Comparison of ENCODE assay signal across 1 cellular context in the genomic region with DNA sequence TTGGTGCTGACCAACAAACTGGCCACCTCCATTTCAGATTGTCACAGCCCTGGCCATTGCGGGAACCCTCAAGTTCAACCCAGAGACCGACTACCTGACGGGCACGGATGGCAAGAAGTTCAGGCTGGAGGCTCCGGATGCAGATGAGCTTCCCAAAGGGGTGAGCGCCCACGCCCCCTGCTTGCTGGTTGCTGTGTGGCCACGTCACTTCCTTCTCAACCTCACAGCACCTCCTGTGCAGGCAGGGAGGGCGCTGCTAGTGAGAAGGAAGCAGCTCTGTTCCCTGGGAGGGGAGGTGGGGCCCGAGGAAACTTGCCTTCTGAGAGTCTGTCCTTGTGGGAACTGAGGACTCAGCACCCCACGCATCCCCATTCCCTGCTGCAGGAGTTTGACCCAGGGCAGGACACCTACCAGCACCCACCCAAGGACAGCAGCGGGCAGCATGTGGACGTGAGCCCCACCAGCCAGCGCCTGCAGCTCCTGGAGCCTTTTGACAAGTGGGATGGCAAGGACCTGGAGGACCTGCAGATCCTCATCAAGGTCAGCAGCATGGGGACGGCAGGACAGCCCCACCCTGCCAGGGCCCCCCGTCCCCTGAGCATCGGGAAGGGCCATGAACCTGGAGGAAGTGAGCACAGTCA.
TF ChIP-seq lines count a peak whose summit lies in the region.

No MANE protein-coding gene starts in this region.

TF ChIP-seq in K562, 482 proteins besides CTCF, POLR2A, EP300 and RAD21:
- TF ChIP-seq ZBTB12 (CRISPR knock-in tag; IDR thresholded peaks at IDR 0.05) (no peak), NFYB (IDR thresholded peaks at IDR 0.05; ENCODE audit: extremely low read depth, insufficient read length) (no peak), RBM22 (IDR thresholded peaks at IDR 0.05; ENCODE audit: low read depth, low read length, poor library complexity, severe bottlenecking) (peak; percentile 74), BRF1 (IDR thresholded peaks at IDR 0.05; ENCODE audit: borderline replicate concordance, extremely low read depth, insufficient read length) (no peak), CREM (IDR thresholded peaks at IDR 0.05; ENCODE audit: low read depth) (0 out of 2 replicates have a peak, but pooled peaks have one; percentile 9)
TF ChIP-seq in K562: peak in this region for 2.
